ENCODE assay signal across 8 cellular contexts in genomic region chr7:155344618-155345433, GRCh38. TPM values are rescaled to one million over a fixed set of nuclear protein-coding genes. Genes with fewer than 3 reads are reported as not detected.
DNase-seq lines count a peak whose midpoint lies in the region; ATAC-seq and TF ChIP-seq lines count a peak whose summit lies in the region.

No MANE protein-coding gene starts in this region.

- WGBS in right lobe of liver (ENCODE audit: insufficient coverage, low coverage, low lambda C conversion rate, missing lambda C conversion rate) = under 1% methylated on average over 31 of the region's 62 CpGs

- H3K27me3 Mint-ChIP-seq in activated CD4-positive, alpha-beta T cell treated with anti-CD3 and anti-CD28 coated beads, Interleukin-2, amount 10 ng/mL, durations not matched to agents 24 days and 14 days = peaks cover 29% of the 10 kb centered on the region
- H3K27me3 Mint-ChIP-seq in dendritic cell treated with granulocyte-macrophage colony-stimulating factor and Interleukin-4, amounts not matched to agents 40 ng/mL and 50 ng/mL, for 4 days = peaks cover 29% of the 10 kb centered on the region

- no peaks in the 10 kb centered on the region for H3K9me3 Mint-ChIP-seq in activated CD4-positive, alpha-beta T cell treated with anti-CD3 and anti-CD28 coated beads, Interleukin-2, amount 10 ng/mL, durations not matched to agents 24 days and 14 days
- H3K9me3 Mint-ChIP-seq in dendritic cell treated with granulocyte-macrophage colony-stimulating factor and Interleukin-4, amounts not matched to agents 40 ng/mL and 50 ng/mL, for 4 days = no peaks in the 10 kb centered on the region

- H3K27ac Mint-ChIP-seq in activated CD4-positive, alpha-beta T cell treated with anti-CD3 and anti-CD28 coated beads, Interleukin-2, amount 10 ng/mL, durations not matched to agents 24 days and 14 days = no peak overlapping the region
- no peak overlapping the region for H3K27ac Mint-ChIP-seq in dendritic cell treated with granulocyte-macrophage colony-stimulating factor and Interleukin-4, amounts not matched to agents 40 ng/mL and 50 ng/mL, for 4 days

- peaks cover 0 to 10% (median 0%) of the 10 kb centered on the region in 4 donors for H3K4me1 ChIP-seq in right lobe of liver

- DNase-seq in AG09319 (ENCODE audit: extremely low read depth, low read depth) (peak; percentile 12), NCI-H345 (lab: John Stamatoyannopoulos, UW) (peak; percentile 83), right lobe of liver (peak; percentile 82 to 84 (median 83))
- peak; percentile 96 for DNase-seq in activated CD4-positive, alpha-beta T cell treated with anti-CD3 and anti-CD28 coated beads, Interleukin-2, amount 10 ng/mL, durations not matched to agents 24 days and 14 days
- peak; percentile 78 to 83 for DNase-seq in stimulated activated CD4-positive, alpha-beta T cell treated with anti-CD3 and anti-CD28 coated beads, Interleukin-4, amount 100 ng/mL, for 4 hours

- H3K27ac ChIP-seq in right lobe of liver = no peak overlapping the region

- ATAC-seq in GM18867 (IDR thresholded peaks at IDR 0.05; ENCODE audit: unreplicated experiment) (peak; percentile 95), HG03097 (IDR thresholded peaks at IDR 0.05; ENCODE audit: low FRiP score, unreplicated experiment) (peak; percentile 88), right lobe of liver (peak; percentile 93 to 99 (median 97))

- no peaks in the 10 kb centered on the region for H3K9me3 ChIP-seq in right lobe of liver

- no peaks in the 10 kb centered on the region for H3K36me3 Mint-ChIP-seq in activated CD4-positive, alpha-beta T cell treated with anti-CD3 and anti-CD28 coated beads, Interleukin-2, amount 10 ng/mL, durations not matched to agents 24 days and 14 days (ENCODE audit: low read depth)
- no peaks in the 10 kb centered on the region for H3K36me3 Mint-ChIP-seq in dendritic cell treated with granulocyte-macrophage colony-stimulating factor and Interleukin-4, amounts not matched to agents 40 ng/mL and 50 ng/mL, for 4 days (ENCODE audit: low read depth)

- no peaks in the 10 kb centered on the region for H3K27me3 ChIP-seq in right lobe of liver

- peaks cover 11% of the 10 kb centered on the region for H3K4me1 Mint-ChIP-seq in activated CD4-positive, alpha-beta T cell treated with anti-CD3 and anti-CD28 coated beads, Interleukin-2, amount 10 ng/mL, durations not matched to agents 24 days and 14 days
- no peaks in the 10 kb centered on the region for H3K4me1 Mint-ChIP-seq in dendritic cell treated with granulocyte-macrophage colony-stimulating factor and Interleukin-4, amounts not matched to agents 40 ng/mL and 50 ng/mL, for 4 days (ENCODE audit: low read depth)

- H3K36me3 ChIP-seq in right lobe of liver = no peaks in the 10 kb centered on the region

- no peak for TF ChIP-seq POLR2A in right lobe of liver (IDR thresholded peaks at IDR 0.05)

- H3K4me3 ChIP-seq in right lobe of liver = peak overlapping the region; percentile 32 to 56 (median 49)

- intact Hi-C loops in activated CD4-positive, alpha-beta T cell treated with anti-CD3 and anti-CD28 coated beads, Interleukin-2, amount 10 ng/mL, durations not matched to agents 24 days and 14 days (cut with micrococcal nuclease) = loop anchor here (1.0 to 10.0 kb wide), 6 partner anchors 46 to 418 kb away; partner anchors contain the start of gene PAXIP1
- intact Hi-C loops in dendritic cell treated with granulocyte-macrophage colony-stimulating factor and Interleukin-4, amounts not matched to agents 40 ng/mL and 50 ng/mL, for 4 days (cut with micrococcal nuclease) = loop anchor here (1.0 to 10.0 kb wide), 3 partner anchors 43 to 155 kb away; no protein-coding TSS in a partner anchor
- intact Hi-C loops in right lobe of liver (cut with DNase I) = loop anchor here in 1 of 2 donors (5.0 kb wide), 1 partner anchor 153 kb away; no protein-coding TSS in a partner anchor

- peak; percentile 50 for TF ChIP-seq CTCF in AG09319 (IDR thresholded peaks at IDR 0.05; ENCODE audit: low read depth, low read length)
- TF ChIP-seq CTCF in right lobe of liver (IDR thresholded peaks at IDR 0.05) = peak; percentile 78 to 97 (median 88)

- H3K4me3 Mint-ChIP-seq in activated CD4-positive, alpha-beta T cell treated with anti-CD3 and anti-CD28 coated beads, Interleukin-2, amount 10 ng/mL, durations not matched to agents 24 days and 14 days = peak overlapping the region; percentile 80
- peak overlapping the region; percentile 25 for H3K4me3 Mint-ChIP-seq in dendritic cell treated with granulocyte-macrophage colony-stimulating factor and Interleukin-4, amounts not matched to agents 40 ng/mL and 50 ng/mL, for 4 days

RNA-seq across cellular contexts. Expression of gene INSIG1, which starts 47.1 kb away (rescaled TPM):
- total RNA-seq in activated CD4-positive, alpha-beta T cell treated with anti-CD3 and anti-CD28 coated beads, Interleukin-2, amount 10 ng/mL, durations not matched to agents 24 days and 14 days = 114 and 121 TPM in 2 replicates
- 100 to 1,000 TPM; 130 to 625 (median 205) TPM for total RNA-seq in right lobe of liver

Comparison
In these comparisons a context has a peak if more than half of its experiments do, and no peak if none do; other contexts are left out.
1. DNase-seq: peak in every context shown above with its lines; median percentile 96 in activated CD4-positive, alpha-beta T cell treated with anti-CD3 and anti-CD28 coated beads, Interleukin-2, amount 10 ng/mL, durations not matched to agents 24 days and 14 days; 83 in NCI-H345; 83 in right lobe of liver; 80 in stimulated activated CD4-positive, alpha-beta T cell treated with anti-CD3 and anti-CD28 coated beads, Interleukin-4, amount 100 ng/mL, for 4 hours; 12 in AG09319.